In the genomic region with DNA sequence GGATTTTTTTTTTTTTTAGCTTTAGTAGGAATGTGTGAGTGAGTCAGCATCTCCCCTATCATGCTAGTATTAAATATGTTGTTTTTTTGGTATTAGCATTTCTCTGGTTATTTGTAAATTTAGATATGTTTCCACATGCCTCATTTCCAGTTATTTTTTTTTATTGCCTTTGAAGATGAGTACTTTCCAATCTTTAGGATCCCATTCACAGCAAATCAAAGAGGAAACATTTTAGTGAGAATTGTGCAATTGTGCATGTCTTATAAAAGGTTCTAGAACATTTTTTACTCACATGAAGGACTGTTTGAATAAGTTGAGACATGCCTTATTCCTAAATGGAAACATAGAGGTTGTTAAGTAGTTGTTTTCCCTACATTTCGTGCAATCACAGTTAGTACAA, we compare ENCODE assay signal across 18 cellular contexts.
"Had no signal": no experiment of that assay in that cellular context is flagged by ENCODE, and none has a peak within 500 bp of the region (broad histone marks: within the 10 kb centered on the region; RNA-seq: fewer than 3 reads in every experiment).

No MANE protein-coding gene starts in this region.

- ATAC-seq: activated CD8-positive, alpha-beta memory T cell treated with anti-CD3 and anti-CD28 coated beads, Interleukin-2, amount 10 ng/mL, durations not matched to agents 7 days and 5 days; gastrocnemius medialis; heart left ventricle; naive thymus-derived CD8-positive, alpha-beta T cell; sciatic nerve; stimulated activated effector memory CD8-positive, alpha-beta T cell treated with anti-CD3 and anti-CD28 coated beads, Interleukin-12 subunit alpha, Interleukin-12 subunit beta, amount 100 ng/mL, for 72 hours had no signal

- H3K4me3 ChIP-seq: colonic mucosa, gastrocnemius medialis, heart left ventricle, thoracic aorta had no signal

- H3K27me3 ChIP-seq: colonic mucosa, gastrocnemius medialis, heart left ventricle had no signal

- H2AFZ ChIP-seq: parathyroid adenoma had no signal

- H3K27ac Mint-ChIP-seq: activated CD8-positive, alpha-beta memory T cell treated with anti-CD3 and anti-CD28 coated beads, Interleukin-2, amount 10 ng/mL, durations not matched to agents 7 days and 5 days; activated naive CD8-positive, alpha-beta T cell; endodermal cell; stimulated activated effector memory CD8-positive, alpha-beta T cell treated with anti-CD3 and anti-CD28 coated beads, Interleukin-12 subunit alpha, Interleukin-12 subunit beta, amount 100 ng/mL, for 72 hours had no signal

- H3K9me3 ChIP-seq: colonic mucosa, gastrocnemius medialis, heart left ventricle, thoracic aorta had no signal

- DNase-seq: activated CD4-positive, alpha-beta T cell treated with anti-CD3 and anti-CD28 coated beads, Interleukin-2, amount 50 U/mL, for 48 hours; activated CD8-positive, alpha-beta memory T cell treated with anti-CD3 and anti-CD28 coated beads, Interleukin-2, amount 10 ng/mL, durations not matched to agents 7 days and 5 days; amniotic stem cell; colonic mucosa; endodermal cell; erythroblast; gastrocnemius medialis; heart left ventricle; mesenchymal stem cell; naive thymus-derived CD8-positive, alpha-beta T cell; stimulated activated CD4-positive, alpha-beta T cell treated with anti-CD3 and anti-CD28 coated beads, Interleukin-4, amount 100 ng/mL, for 24 hours; T-helper 2 cell; WERI-Rb-1 had no signal

- H3K27ac ChIP-seq: colonic mucosa, gastrocnemius medialis, heart left ventricle, parathyroid adenoma, thoracic aorta, WERI-Rb-1 had no signal

- H3K27me3 Mint-ChIP-seq: activated CD8-positive, alpha-beta memory T cell treated with anti-CD3 and anti-CD28 coated beads, Interleukin-2, amount 10 ng/mL, durations not matched to agents 7 days and 5 days; activated naive CD8-positive, alpha-beta T cell; naive thymus-derived CD8-positive, alpha-beta T cell had no signal

- H3K4me1 ChIP-seq: colonic mucosa had no signal

- H3K9me3 Mint-ChIP-seq: endodermal cell; naive thymus-derived CD8-positive, alpha-beta T cell; stimulated activated effector memory CD8-positive, alpha-beta T cell treated with anti-CD3 and anti-CD28 coated beads, Interleukin-12 subunit alpha, Interleukin-12 subunit beta, amount 100 ng/mL, for 72 hours had no signal

- H3K4me3 Mint-ChIP-seq: activated CD8-positive, alpha-beta memory T cell treated with anti-CD3 and anti-CD28 coated beads, Interleukin-2, amount 10 ng/mL, durations not matched to agents 7 days and 5 days; activated naive CD8-positive, alpha-beta T cell; endodermal cell; naive thymus-derived CD8-positive, alpha-beta T cell; stimulated activated effector memory CD8-positive, alpha-beta T cell treated with anti-CD3 and anti-CD28 coated beads, Interleukin-12 subunit alpha, Interleukin-12 subunit beta, amount 100 ng/mL, for 72 hours had no signal

- H3K36me3 ChIP-seq: colonic mucosa, gastrocnemius medialis, heart left ventricle, thoracic aorta, WERI-Rb-1 had no signal

- H3K9ac ChIP-seq: parathyroid adenoma had no signal
